Comparison of ENCODE assay signal across 28 cellular contexts in the genomic region with DNA sequence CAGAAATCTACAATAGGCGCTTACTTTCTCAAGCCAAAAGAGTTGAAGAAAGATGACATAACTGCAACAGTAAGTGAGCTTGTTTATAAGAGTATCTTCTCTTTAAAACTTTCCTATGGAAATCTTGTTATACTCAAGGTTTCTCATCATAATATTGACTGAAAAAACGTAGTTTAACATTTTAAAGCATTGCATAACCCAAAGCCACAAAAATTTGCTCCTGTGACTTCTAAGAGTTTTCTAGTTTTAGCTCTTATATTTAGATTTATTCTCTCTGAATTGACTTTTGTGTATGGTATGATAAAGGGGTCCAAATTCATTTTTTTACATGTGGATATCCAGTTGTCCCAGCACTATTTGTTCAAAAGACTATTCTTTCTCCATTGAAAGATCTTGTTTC.
"Had no signal": no experiment of that assay in that cellular context is flagged by ENCODE, and none has a peak within 500 bp of the region (broad histone marks: within the 10 kb centered on the region; RNA-seq: fewer than 3 reads in every experiment).

No MANE protein-coding gene starts in this region.

- H3K9me3 ChIP-seq: ascending aorta, breast epithelium, esophagus muscularis mucosa had no signal

- DNase-seq: activated CD4-positive, alpha-beta T cell treated with anti-CD3 and anti-CD28 coated beads for 36 hours; activated CD4-positive, alpha-beta T cell treated with anti-CD3 and anti-CD28 coated beads, Interleukin-2, amount 10 ng/mL, durations not matched to agents 7 days and 5 days; activated CD4-positive, alpha-beta T cell treated with anti-CD3 and anti-CD28 coated beads, Interleukin-2, amount 50 U/mL, for 48 hours; activated CD4-positive, CD25-positive, alpha-beta regulatory T cell; activated CD4-positive, CD25-positive, alpha-beta regulatory T cell treated with anti-CD3 and anti-CD28 coated beads, Interleukin-2, amount 50 U/mL, for 72 hours; activated CD8-positive, alpha-beta memory T cell treated with anti-CD3 and anti-CD28 coated beads for 24 hours; activated CD8-positive, alpha-beta T cell treated with anti-CD3 and anti-CD28 coated beads for 36 hours; activated effector memory CD4-positive, alpha-beta T cell treated with Interleukin-2 at 50 U/mL for 16 hours; activated gamma-delta T cell treated with Interleukin-2 at 50 U/mL for 16 hours; activated naive CD4-positive, alpha-beta T cell treated with Interleukin-2 at 50 U/mL for 16 hours; activated naive CD8-positive, alpha-beta T cell treated with anti-CD3 and anti-CD28 coated beads for 36 hours; activated naive CD8-positive, alpha-beta T cell treated with anti-CD3 and anti-CD28 coated beads, Interleukin-2, amount 50 U/mL, for 24 hours; activated T-cell treated with anti-CD3 and anti-CD28 coated beads, Interleukin-2, amount 50 U/mL, for 4 hours; central memory CD4-positive, alpha-beta T cell; cerebellar nuclear complex; dermis blood vessel endothelial cell; effector CD4-positive, alpha-beta T cell; effector memory CD8-positive, alpha-beta T cell; erythroblast; foreskin fibroblast; head of caudate nucleus; T-helper 1 cell; T-helper 2 cell had no signal

- H3K27me3 ChIP-seq: ascending aorta, breast epithelium, cardiac muscle cell, esophagus muscularis mucosa had no signal

- H3K4me3 ChIP-seq: ascending aorta, breast epithelium, cardiac muscle cell, coronary artery, esophagus muscularis mucosa had no signal

- H3K4me1 ChIP-seq: ascending aorta, breast epithelium, esophagus muscularis mucosa had no signal
